ENCODE assay signal across 10 cellular contexts in genomic region chr3:159911664-159912037, GRCh38.
A peak's percentile ranks its signal among the peaks of the same experiment; 100 is the strongest.
DNase-seq lines count a peak whose midpoint lies in the region; ATAC-seq, FAIRE-seq and TF ChIP-seq lines count a peak whose summit lies in the region.
"Had no signal": no experiment of that assay in that cellular context is flagged by ENCODE, and none has a peak within 500 bp of the region (broad histone marks: within the 10 kb centered on the region; RNA-seq: fewer than 3 reads in every experiment).

No MANE protein-coding gene starts in this region.

- 88 to 96% (median 93%) methylated on average over 2 of the region's 2 CpGs for WGBS in spleen, 5 donors

- H3K36me3 Mint-ChIP-seq in nephron progenitor cell (ENCODE audit: low read depth), result no peaks in the 10 kb centered on the region

- H3K27ac Mint-ChIP-seq in nephron progenitor cell, result no peak overlapping the region

- no peak overlapping the region for H3K9ac ChIP-seq in endocrine pancreas (ENCODE audit: control insufficient read depth, insufficient read depth, low read length)

- no peaks in the 10 kb centered on the region for H3K27me3 ChIP-seq in MG63
- no peaks in the 10 kb centered on the region for H3K27me3 ChIP-seq in endocrine pancreas (ENCODE audit: control insufficient read depth, insufficient read depth, low read length)
- H3K27me3 ChIP-seq in spleen (replicated peaks in 1 of 7), result no peaks in the 10 kb centered on the region

- intact Hi-C loops in spleen (cut with DNase I; ENCODE audit: low total_unique reads), result no loop called here

- TF ChIP-seq CTCF in spleen (IDR thresholded peaks at IDR 0.05 in 8 of 11, conservative IDR thresholded peaks at IDR 0.05 in 3 of 11) (no peak), nephron progenitor cell (IDR thresholded peaks at IDR 0.05) (no peak)

- TF ChIP-seq POLR2A in GM12892 (IDR thresholded peaks at IDR 0.05; ENCODE audit: low read depth, low read length) (no peak), spleen (IDR thresholded peaks at IDR 0.05) (no peak)

- peak overlapping the region; percentile 36 for H3K4me3 ChIP-seq in MG63
- peak overlapping the region; percentile 46 for H3K4me3 ChIP-seq in endocrine pancreas (ENCODE audit: control insufficient read depth, insufficient read depth, low read length)
- peak overlapping the region in 6 of 8 donors; percentile 0 to 60 (median 27) for H3K4me3 ChIP-seq in spleen

- H3K36me3 ChIP-seq in MG63 (no peaks in the 10 kb centered on the region; the same call in 1 of the 2 replicates), endocrine pancreas (ENCODE audit: control insufficient read depth, insufficient read depth, low read length) (no peaks in the 10 kb centered on the region), spleen (no peaks in the 10 kb centered on the region)

- H3K27ac ChIP-seq in spleen, result peak overlapping the region in 6 of 8 donors; percentile 67 to 81 (median 70)

- peaks cover 4% of the 10 kb centered on the region for H3K4me1 ChIP-seq in endocrine pancreas (ENCODE audit: control insufficient read depth, insufficient read depth, low read length)
- H3K4me1 ChIP-seq in spleen, result peaks cover 0 to 18% (median 11%) of the 10 kb centered on the region in 6 donors

- H3K4me1 Mint-ChIP-seq in nephron progenitor cell, result no peaks in the 10 kb centered on the region

- H3K27me3 Mint-ChIP-seq in nephron progenitor cell (ENCODE audit: low read depth, poor library complexity), result peaks cover 4% of the 10 kb centered on the region

- no peak for ATAC-seq in GM21526 (IDR thresholded peaks at IDR 0.05; ENCODE audit: low FRiP score, unreplicated experiment)

- H3K9me3 ChIP-seq in MG63 (no peaks in the 10 kb centered on the region), endocrine pancreas (ENCODE audit: control insufficient read depth, low read length) (no peaks in the 10 kb centered on the region), spleen (no peaks in the 10 kb centered on the region)

- no peaks in the 10 kb centered on the region for H3K9me3 Mint-ChIP-seq in nephron progenitor cell

- no peak overlapping the region for H3K4me3 Mint-ChIP-seq in nephron progenitor cell

- DNase-seq in GM12892 (ENCODE audit: insufficient read length) (no peak), MG63 (no peak), spleen (no peak), SKM-1 treated with dmso at 0.1 percent for 144 hours (lab: John Stamatoyannopoulos, UW; ENCODE audit: unreplicated experiment) (no peak), nephron progenitor cell (no peak)
- DNase-seq: dermis blood vessel endothelial cell, NCI-H2171 treated with DMSO at 0.1 percent for 48 hours, SHP77 treated with DMSO at 0.1 percent for 48 hours had no signal

- peak; percentile 56 for FAIRE-seq in GM12892 (lab: Jason Lieb, UNC)
